In genomic region chr1:42462828-42463763, GRCh38 we compare ENCODE assay signal across 8 cellular contexts. TPM values are rescaled to one million over a fixed set of nuclear protein-coding genes. Genes with fewer than 3 reads are reported as not detected.
A peak's percentile ranks its signal among the peaks of the same experiment; 100 is the strongest.
DNase-seq lines count a peak whose midpoint lies in the region; ATAC-seq and FAIRE-seq lines count a peak whose summit lies in the region.

Gene CCDC30 (plus strand): TSS chr1:42463286. CDS start chr1:42480552, 17,266 bp downstream.

- peak; percentile 99 for FAIRE-seq in endometrium (lab: Jason Lieb, UNC)

- ATAC-seq in GM21423 (IDR thresholded peaks at IDR 0.05; ENCODE audit: unreplicated experiment), result peak; percentile 99

- DNase-seq in COR-L47 (lab: John Stamatoyannopoulos, UW), result peak; percentile 100
- peak in 75 of 76 experiments; percentile 17 to 97 (median 93) for DNase-seq in HUDEP-2 (lab: John Stamatoyannopoulos, UW; ENCODE audit: unreplicated experiment in 76 of 76)
- peak; percentile 80 for DNase-seq in NOMO-1 treated with dmso at 0.1 percent for 144 hours (lab: John Stamatoyannopoulos, UW; ENCODE audit: unreplicated experiment)
- DNase-seq in activated CD8-positive, alpha-beta memory T cell treated with anti-CD3 and anti-CD28 coated beads, Interleukin-2, amount 50 U/mL, for 24 hours (ENCODE audit: extremely low read depth), result peak; percentile 94
- DNase-seq in mesenteric fat pad (ENCODE audit: low spot score), result peak; percentile 95
- DNase-seq in stimulated activated CD8-positive, alpha-beta memory T cell treated with anti-CD3 and anti-CD28 coated beads, Interleukin-12 subunit alpha, Interleukin-12 subunit beta, amount 100 ng/mL, for 4 hours (ENCODE audit: low read depth), result peak; percentile 90

RNA-seq across cellular contexts. Expression of gene CCDC30, which starts in this region (rescaled TPM):
- 1.6 TPM for total RNA-seq in mesenteric fat pad

Comparison
In these comparisons a context has a peak if more than half of its experiments do, and no peak if none do; other contexts are left out.
1. Peak in every context shown above with its lines: DNase-seq and ATAC-seq.